ENCODE assay signal across 9 cellular contexts in the genomic region with DNA sequence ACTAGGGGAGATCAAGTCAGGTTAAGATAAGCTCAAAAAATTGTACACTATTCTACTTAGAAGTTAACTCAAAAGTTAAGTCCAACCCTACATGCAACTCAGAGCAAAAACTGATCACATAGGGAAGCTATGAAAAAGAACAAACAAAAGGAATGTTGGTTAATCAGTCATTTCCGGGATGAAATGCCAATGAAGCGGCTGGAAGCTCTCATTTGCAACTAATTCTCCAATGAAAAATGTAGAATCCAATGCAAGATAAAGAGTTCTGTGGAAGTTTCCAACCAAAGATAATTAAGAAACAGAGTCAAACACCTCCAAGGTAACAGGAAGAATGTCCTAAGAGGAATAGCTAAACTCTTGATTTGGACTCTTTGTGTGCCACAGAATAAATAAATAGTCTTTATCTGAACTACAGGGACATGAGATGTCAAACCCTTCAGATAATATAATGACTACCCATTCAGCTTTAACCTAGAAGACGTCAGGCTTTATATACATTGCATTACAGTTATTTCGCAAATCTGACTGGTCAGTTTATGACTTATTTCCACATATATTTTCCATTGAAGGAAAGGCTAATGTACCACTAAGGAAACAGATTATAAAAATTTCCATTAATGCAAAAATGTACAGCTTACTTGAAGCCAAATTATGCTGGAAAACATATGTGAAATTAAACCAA. TPM values are rescaled to one million over a fixed set of nuclear protein-coding genes. Genes with fewer than 3 reads are reported as not detected.
DNase-seq lines count a peak whose midpoint lies in the region; ATAC-seq and TF ChIP-seq lines count a peak whose summit lies in the region.
"Had no signal": no experiment of that assay in that cellular context is flagged by ENCODE, and none has a peak within 500 bp of the region (broad histone marks: within the 10 kb centered on the region; RNA-seq: fewer than 3 reads in every experiment).

No MANE protein-coding gene starts in this region.

- CTCF ChIA-PET in mammary epithelial cell (lab: Charles Lee; ENCODE audit: low non-redundant PET), result no interaction called here

- WGBS in mammary epithelial cell (ENCODE audit: low coverage, missing lambda C conversion rate), result 87% methylated on average over 4 of the region's 4 CpGs

- peak; percentile 24 for DNase-seq in NOMO-1 treated with DMSO at 0.1 percent for 48 hours (lab: John Stamatoyannopoulos, UW; ENCODE audit: unreplicated experiment)
- no peak for DNase-seq in NOMO-1 treated with dmso at 0.1 percent for 144 hours (lab: John Stamatoyannopoulos, UW; ENCODE audit: unreplicated experiment)
- peak; percentile 43 for DNase-seq in mammary epithelial cell
- DNase-seq in left colon, result no peak
- no peak for DNase-seq in thoracic aorta (ENCODE audit: low spot score)
- DNase-seq in anterior cingulate cortex (lab: John Stamatoyannopoulos, UW), result no peak
- no peak for DNase-seq in posterior cingulate gyrus

- dilution Hi-C loops in mammary epithelial cell (cut with HindIII; ENCODE audit: low sequenced_read_pairs), result no loop called here

- H3K79me2 ChIP-seq in mammary epithelial cell (ENCODE audit: insufficient read depth, low read length), result peaks cover 3% of the 10 kb centered on the region

- no peak overlapping the region for H3K27ac ChIP-seq in mammary epithelial cell (ENCODE audit: insufficient read depth, low read depth, low read length)
- H3K27ac ChIP-seq in thoracic aorta, result peak overlapping the region in 1 of 2 donors; percentile 10
- H3K27ac ChIP-seq: neutrophil had no signal

- no peak overlapping the region for H2AFZ ChIP-seq in mammary epithelial cell (ENCODE audit: low read depth, low read length)

- no peaks in the 10 kb centered on the region for H3K9me3 ChIP-seq in mammary epithelial cell (replicated peaks; ENCODE audit: insufficient read depth, low read length)
- H3K9me3 ChIP-seq in thoracic aorta, result no peaks in the 10 kb centered on the region
- H3K9me3 ChIP-seq: neutrophil had no signal

- intact Hi-C loops in mammary epithelial cell (cut with micrococcal nuclease), result loop anchor here (10.0 kb wide), 1 partner anchor 326 kb away; no protein-coding TSS in a partner anchor
- intact Hi-C loops in left colon (cut with DNase I, micrococcal nuclease), result loop anchor here in 1 of 2 donors (10.0 kb wide), 1 partner anchor 56 kb away; no protein-coding TSS in a partner anchor
- intact Hi-C loops in posterior cingulate gyrus (cut with DNase I), result no loop called here

- no TSS peak for BruUV-seq in mammary epithelial cell (replicated peaks; lab: Mats Ljungman, UMichigan)

- no peaks in the 10 kb centered on the region for H3K27me3 ChIP-seq in mammary epithelial cell (ENCODE audit: insufficient read depth, low read length)
- no peaks in the 10 kb centered on the region for H3K27me3 ChIP-seq in thoracic aorta (replicated peaks; ENCODE audit: insufficient read depth)
- H3K27me3 ChIP-seq: neutrophil had no signal

- no peak overlapping the region for H3K4me2 ChIP-seq in mammary epithelial cell (ENCODE audit: insufficient read depth, low read depth, low read length)

- H3K36me3 ChIP-seq in mammary epithelial cell (ENCODE audit: insufficient read depth, low read length) (no peaks in the 10 kb centered on the region), thoracic aorta (no peaks in the 10 kb centered on the region)
- H3K36me3 ChIP-seq: neutrophil had no signal

- no peaks in the 10 kb centered on the region for H4K20me1 ChIP-seq in mammary epithelial cell (ENCODE audit: insufficient read depth, low read length)

- in situ Hi-C loops in mammary epithelial cell (cut with MboI; ENCODE audit: low sequenced_read_pairs in 2 of 2), result loop anchor here in 1 of 2 donors (10.0 kb wide), 1 partner anchor 56 kb away; no protein-coding TSS in a partner anchor

- no peak overlapping the region for H3K9ac ChIP-seq in mammary epithelial cell (ENCODE audit: insufficient read depth, low read length)

- peak; percentile 23 for ATAC-seq in left colon
- ATAC-seq in thoracic aorta (ENCODE audit: insufficient number of reproducible peaks, low FRiP score, low read depth), result no peak
- ATAC-seq in GM21360 (IDR thresholded peaks at IDR 0.05; ENCODE audit: unreplicated experiment), result no peak

- TF ChIP-seq CTCF in mammary epithelial cell (conservative IDR thresholded peaks at IDR 0.05 in 1 of 2, IDR thresholded peaks at IDR 0.05 in 1 of 2; ENCODE audit: extremely low read depth in 1 of 2, insufficient read depth in 1 of 2, low read depth in 1 of 2, low read length in 2 of 2) (no peak), thoracic aorta (IDR thresholded peaks at IDR 0.05) (no peak)

- H3K4me3 ChIP-seq in mammary epithelial cell (replicated peaks in 1 of 3; ENCODE audit: insufficient read depth in 1 of 3, low read depth in 2 of 3, low read length in 3 of 3) (no peak overlapping the region), thoracic aorta (peak overlapping the region; percentile 22)

- peaks cover 14% of the 10 kb centered on the region for H3K4me1 ChIP-seq in mammary epithelial cell (ENCODE audit: insufficient read depth, low read length)
- peaks cover 16 to 65% of the 10 kb centered on the region in 2 donors for H3K4me1 ChIP-seq in thoracic aorta (ENCODE audit: control insufficient read depth in 1 of 2, low read depth in 2 of 2)

RNA-seq across cellular contexts. Expression of a gene that starts 48.0 kb away (rescaled TPM):
- total RNA-seq in mammary epithelial cell (1,000 to 10,000 TPM in 1 of 2 donors, 100 to 1,000 TPM in 1; 535 to 1,158 TPM), left colon (100 to 1,000 TPM; 179 to 332 TPM), thoracic aorta (100 to 1,000 TPM; 443 to 489 TPM)
- polyA plus RNA-seq in mammary epithelial cell, result 120 TPM
- 464 TPM for polyA minus RNA-seq in mammary epithelial cell

Comparison
In these comparisons a context has a peak if more than half of its experiments do, and no peak if none do; other contexts are left out.
1. DNase-seq: peak in NOMO-1 treated with DMSO at 0.1 percent for 48 hours (single experiment) and mammary epithelial cell (single experiment); none in NOMO-1 treated with dmso at 0.1 percent for 144 hours (single experiment), left colon (0 of 2), thoracic aorta (single experiment), anterior cingulate cortex (0 of 58) and posterior cingulate gyrus (0 of 10).